Comparison of ENCODE assay signal across 21 cellular contexts in the genomic region with DNA sequence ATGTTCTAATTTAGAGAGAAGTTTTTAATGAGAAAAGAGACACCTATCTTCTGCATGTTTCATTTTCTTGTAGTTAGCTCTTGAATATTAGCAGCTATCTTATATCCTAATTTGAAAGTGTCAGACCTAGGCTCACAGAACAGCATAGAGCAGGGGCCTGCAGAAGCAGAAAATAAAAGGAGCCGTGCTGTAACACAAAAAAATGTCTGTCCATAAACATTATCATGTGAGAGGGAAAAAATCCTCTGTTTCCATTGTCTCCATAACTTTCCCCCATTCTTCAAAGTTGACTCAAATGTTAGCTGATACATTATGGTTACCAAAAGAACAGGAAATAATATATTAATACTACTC.
DNase-seq lines count a peak whose midpoint lies in the region.
"Had no signal": no experiment of that assay in that cellular context is flagged by ENCODE, and none has a peak within 500 bp of the region (broad histone marks: within the 10 kb centered on the region; RNA-seq: fewer than 3 reads in every experiment).

No MANE protein-coding gene starts in this region.

- H3K36me3 ChIP-seq in neuron (ENCODE audit: insufficient read depth, low read length), result no peaks in the 10 kb centered on the region
- H3K36me3 ChIP-seq: brain microvascular endothelial cell, HAP-1, neutrophil, right atrium auricular region, SJSA1, thyroid gland had no signal

- DNase-seq in DMS 273 (lab: John Stamatoyannopoulos, UW; ENCODE audit: unreplicated experiment) (peak; percentile 15), DMS 273 treated with DMSO at 0.1 percent for 48 hours (lab: John Stamatoyannopoulos, UW) (no peak), NCI-H146 (lab: John Stamatoyannopoulos, UW) (peak; percentile 48), SW480 (ENCODE audit: low spot score) (peak; percentile 8), middle frontal gyrus (ENCODE audit: extremely low spot score, low spot score) (no peak), GM19240 (ENCODE audit: insufficient read length, low spot score) (no peak), HUDEP-2 (lab: John Stamatoyannopoulos, UW; ENCODE audit: unreplicated experiment in 76 of 76) (no peak)
- DNase-seq: activated B cell treated with CpG ODN at 0.5 μM for 24 hours; activated CD8-positive, alpha-beta memory T cell treated with anti-CD3 and anti-CD28 coated beads for 24 hours; brain microvascular endothelial cell; cortex of kidney; hypothalamus; mesendoderm; NCI-H1048; stimulated activated naive CD4-positive, alpha-beta T cell; thyroid gland had no signal

- H3K27me3 ChIP-seq in neuron (ENCODE audit: insufficient read depth, low read length), result no peaks in the 10 kb centered on the region
- H3K27me3 ChIP-seq: brain microvascular endothelial cell, neutrophil, right atrium auricular region, SJSA1, thyroid gland had no signal

- H2AFZ ChIP-seq in neuron (ENCODE audit: low read depth, low read length), result peak overlapping the region; percentile 14

- H3K4me3 ChIP-seq in neuron (ENCODE audit: low read length), result peak overlapping the region; percentile 29
- H3K4me3 ChIP-seq: HAP-1, right atrium auricular region, SJSA1, thyroid gland had no signal

- H3K4me1 ChIP-seq in neuron (ENCODE audit: insufficient read depth, low read length), result no peaks in the 10 kb centered on the region
- H3K4me1 ChIP-seq: HAP-1, right atrium auricular region, SJSA1, thyroid gland had no signal

- no peaks in the 10 kb centered on the region for H3K9me3 ChIP-seq in neuron (ENCODE audit: low read length)
- H3K9me3 ChIP-seq: HAP-1, neutrophil, right atrium auricular region, SJSA1, thyroid gland had no signal

Comparison
In these comparisons a context has a peak if more than half of its experiments do, and no peak if none do; other contexts are left out.
1. DNase-seq: peak in DMS 273 (single experiment), NCI-H146 (single experiment) and SW480 (single experiment); none in DMS 273 treated with DMSO at 0.1 percent for 48 hours (single experiment), middle frontal gyrus (single experiment), GM19240 (single experiment) and HUDEP-2 (0 of 76).